ENCODE assay signal across 9 cellular contexts in genomic region chr1:44675186-44675585, GRCh38. TPM values are rescaled to one million over a fixed set of nuclear protein-coding genes. Genes with fewer than 3 reads are reported as not detected.
DNase-seq lines count a peak whose midpoint lies in the region; ATAC-seq and TF ChIP-seq lines count a peak whose summit lies in the region.
"Had no signal": no experiment of that assay in that cellular context is flagged by ENCODE, and none has a peak within 500 bp of the region (broad histone marks: within the 10 kb centered on the region; RNA-seq: fewer than 3 reads in every experiment).

No MANE protein-coding gene starts in this region.

- H2AFZ ChIP-seq in Loucy (ENCODE audit: low read length) = peak overlapping the region; percentile 86; the same call in 1 of the 2 replicates
- peak overlapping the region; percentile 100 for H2AFZ ChIP-seq in osteoblast (ENCODE audit: low read length)

- peak overlapping the region; percentile 34 for H3K27ac Mint-ChIP-seq in endothelial cell (ENCODE audit: unreplicated experiment)

- H3K27ac ChIP-seq in BLaER1 (no peak overlapping the region), osteoblast (ENCODE audit: low read depth, low read length) (peak overlapping the region; percentile 85)

- H3K79me2 ChIP-seq in Loucy (ENCODE audit: insufficient read depth, low read length) (no peaks in the 10 kb centered on the region), osteoblast (ENCODE audit: insufficient read depth, low read length) (peaks cover 9% of the 10 kb centered on the region)

- no peaks in the 10 kb centered on the region for H3K9me2 ChIP-seq in Loucy (replicated peaks; ENCODE audit: low read depth, low read length)

- peaks cover 6% of the 10 kb centered on the region for H3K36me3 Mint-ChIP-seq in endothelial cell (ENCODE audit: low read depth, unreplicated experiment)

- H3K4me2 ChIP-seq in BLaER1 = peak overlapping the region; percentile 75
- H3K4me2 ChIP-seq in Loucy (ENCODE audit: low read depth, low read length, poor library complexity, severe bottlenecking) = peak overlapping the region; percentile 88
- peak overlapping the region; percentile 97 for H3K4me2 ChIP-seq in osteoblast (ENCODE audit: insufficient read depth, low read length)

- H3K9me3 ChIP-seq in BLaER1 = no peaks in the 10 kb centered on the region
- no peaks in the 10 kb centered on the region for H3K9me3 ChIP-seq in Loucy (ENCODE audit: insufficient read depth, low read depth, low read length)
- no peaks in the 10 kb centered on the region for H3K9me3 ChIP-seq in osteoblast (ENCODE audit: low read depth, low read length)

- H3K9ac ChIP-seq in BLaER1 = no peak overlapping the region
- H3K9ac ChIP-seq in Loucy (ENCODE audit: low read depth, low read length, poor library complexity, severe bottlenecking) = no peak overlapping the region

- no peaks in the 10 kb centered on the region for H3K27me3 ChIP-seq in BLaER1
- no peaks in the 10 kb centered on the region for H3K27me3 ChIP-seq in Loucy (ENCODE audit: insufficient read depth, low read length, poor library complexity, severe bottlenecking)
- H3K27me3 ChIP-seq in osteoblast (ENCODE audit: insufficient read depth, low read length) = no peaks in the 10 kb centered on the region

- H3K36me3 ChIP-seq in BLaER1 = no peaks in the 10 kb centered on the region
- H3K36me3 ChIP-seq in Loucy (ENCODE audit: insufficient read depth, low read length) = no peaks in the 10 kb centered on the region
- no peaks in the 10 kb centered on the region for H3K36me3 ChIP-seq in osteoblast (ENCODE audit: insufficient read depth, low read length)

- H3K4me1 ChIP-seq in BLaER1 (peaks cover 64% of the 10 kb centered on the region), Loucy (ENCODE audit: insufficient read depth, low read length, poor library complexity, severe bottlenecking) (peaks cover 38% of the 10 kb centered on the region), osteoblast (ENCODE audit: insufficient read depth, low read length) (peaks cover 34% of the 10 kb centered on the region)

- no peaks in the 10 kb centered on the region for H3F3A ChIP-seq in Loucy (ENCODE audit: low read depth)

- TF ChIP-seq CTCF in Loucy (conservative IDR thresholded peaks at IDR 0.05; ENCODE audit: low read length) = no peak
- TF ChIP-seq CTCF in endothelial cell (IDR thresholded peaks at IDR 0.05; ENCODE audit: unreplicated experiment) = no peak
- TF ChIP-seq CTCF in osteoblast (IDR thresholded peaks at IDR 0.05; ENCODE audit: extremely low read depth, low read depth, low read length) = no peak

- H3K9me3 Mint-ChIP-seq in endothelial cell (ENCODE audit: unreplicated experiment) = no peaks in the 10 kb centered on the region

- H3K4me1 Mint-ChIP-seq in endothelial cell (ENCODE audit: unreplicated experiment) = peaks cover 41% of the 10 kb centered on the region

- no peaks in the 10 kb centered on the region for H4K20me1 ChIP-seq in BLaER1
- H4K20me1 ChIP-seq in Loucy (ENCODE audit: insufficient read depth, low read length, poor library complexity, severe bottlenecking) = no peaks in the 10 kb centered on the region
- no peaks in the 10 kb centered on the region for H4K20me1 ChIP-seq in osteoblast (ENCODE audit: insufficient read depth, low read length)

- DNase-seq in endothelial cell (ENCODE audit: low spot score) (no peak), osteoblast (ENCODE audit: insufficient read length, low spot score, missing footprints) (no peak), NCI-H526 (lab: John Stamatoyannopoulos, UW) (no peak), NCI-H226 (no peak), amniotic stem cell (lab: John Stamatoyannopoulos, UW) (no peak)

- H3K4me3 Mint-ChIP-seq in endothelial cell (ENCODE audit: unreplicated experiment) = peak overlapping the region; percentile 93

- H3K27me3 Mint-ChIP-seq in endothelial cell (ENCODE audit: unreplicated experiment) = peaks cover 13% of the 10 kb centered on the region

- H3K4me3 ChIP-seq in BLaER1 = peak overlapping the region; percentile 71
- H3K4me3 ChIP-seq in Loucy (ENCODE audit: low read length, poor library complexity, severe bottlenecking) = peak overlapping the region; percentile 79
- peak overlapping the region; percentile 91 for H3K4me3 ChIP-seq in osteoblast (ENCODE audit: insufficient read depth, low read length)

- ATAC-seq in HG03432 (IDR thresholded peaks at IDR 0.05; ENCODE audit: unreplicated experiment) = no peak

RNA-seq across cellular contexts. Expression of gene ARMH1, which starts 0.7 kb away (rescaled TPM):
- total RNA-seq in endothelial cell (ENCODE audit: unreplicated experiment) (4.1 TPM), osteoblast (3.2 and 4.3 TPM in 2 replicates)

RNA-seq across cellular contexts. Expression of gene TMEM53, which starts 0.9 kb away (rescaled TPM):
- total RNA-seq in endothelial cell (ENCODE audit: unreplicated experiment) (15.6 TPM), osteoblast (6.9 and 7.7 TPM in 2 replicates)

RNA-seq across cellular contexts. Expression of gene RNU5D-1, which starts 55.8 kb away (rescaled TPM):
- total RNA-seq in endothelial cell (ENCODE audit: unreplicated experiment) = not detected
- not detected in 2 replicates for total RNA-seq in osteoblast
- total RNA-seq: SK-MEL-5 had no signal
